17 cellular contexts compared by ENCODE assay signal in genomic region chr10:91653214-91653875, GRCh38. TPM values are rescaled to one million over a fixed set of nuclear protein-coding genes. Genes with fewer than 3 reads are reported as not detected.
DNase-seq lines count a peak whose midpoint lies in the region; ATAC-seq and TF ChIP-seq lines count a peak whose summit lies in the region.
"Had no signal": no experiment of that assay in that cellular context is flagged by ENCODE, and none has a peak within 500 bp of the region (broad histone marks: within the 10 kb centered on the region; RNA-seq: fewer than 3 reads in every experiment).

No MANE protein-coding gene starts in this region.

- H3K27ac ChIP-seq in RWPE1 (peak overlapping the region; percentile 85), epithelial cell of prostate (peak overlapping the region; percentile 98)
- H3K27ac ChIP-seq: BLaER1 treated with 17β-estradiol and CSF1 and Interleukin-3, amounts not matched to agents 10 nM and 100 nM; lower lobe of right lung; ovary; PC-9 had no signal

- no peak for ATAC-seq in stimulated activated effector memory CD8-positive, alpha-beta T cell treated with anti-CD3 and anti-CD28 coated beads, Interleukin-12 subunit alpha, Interleukin-12 subunit beta, amount 100 ng/mL, for 72 hours
- no peak for ATAC-seq in left ventricle myocardium superior
- ATAC-seq: activated CD8-positive, alpha-beta memory T cell treated with anti-CD3 and anti-CD28 coated beads, Interleukin-2, amount 10 ng/mL, durations not matched to agents 7 days and 5 days had no signal

- no peak for TF ChIP-seq CTCF in RWPE1 (conservative IDR thresholded peaks at IDR 0.05; ENCODE audit: low read depth)

- no peaks in the 10 kb centered on the region for H3K9me3 Mint-ChIP-seq in stimulated activated effector memory CD8-positive, alpha-beta T cell treated with anti-CD3 and anti-CD28 coated beads, Interleukin-12 subunit alpha, Interleukin-12 subunit beta, amount 100 ng/mL, for 72 hours

- CTCF ChIA-PET in RWPE1 (lab: Yijun Ruan, JAX): interaction anchor here (1.0 to 1.7 kb wide), 2 partner anchors 18 to 20 kb away, joined by 3 to 4 read pairs; partner anchors contain the start of gene PPP1R3C

- intact Hi-C loops in left ventricle myocardium superior (cut with micrococcal nuclease): no loop called here

- POLR2A ChIA-PET in RWPE1 (lab: Yijun Ruan, JAX; ENCODE audit: low non-redundant PET): no interaction called here

- no peak overlapping the region for H3K4me3 Mint-ChIP-seq in stimulated activated effector memory CD8-positive, alpha-beta T cell treated with anti-CD3 and anti-CD28 coated beads, Interleukin-12 subunit alpha, Interleukin-12 subunit beta, amount 100 ng/mL, for 72 hours
- H3K4me3 Mint-ChIP-seq: activated CD8-positive, alpha-beta memory T cell treated with anti-CD3 and anti-CD28 coated beads, Interleukin-2, amount 10 ng/mL, durations not matched to agents 7 days and 5 days; activated naive CD4-positive, alpha-beta T cell treated with anti-CD3 and anti-CD28 coated beads, Interleukin-2, amount 50 U/mL, for 24 hours had no signal

- no peaks in the 10 kb centered on the region for H3K4me1 Mint-ChIP-seq in stimulated activated effector memory CD8-positive, alpha-beta T cell treated with anti-CD3 and anti-CD28 coated beads, Interleukin-12 subunit alpha, Interleukin-12 subunit beta, amount 100 ng/mL, for 72 hours
- H3K4me1 Mint-ChIP-seq: activated CD8-positive, alpha-beta memory T cell treated with anti-CD3 and anti-CD28 coated beads, Interleukin-2, amount 10 ng/mL, durations not matched to agents 7 days and 5 days; activated naive CD4-positive, alpha-beta T cell treated with anti-CD3 and anti-CD28 coated beads, Interleukin-2, amount 50 U/mL, for 24 hours had no signal

- H3K36me3 Mint-ChIP-seq in stimulated activated effector memory CD8-positive, alpha-beta T cell treated with anti-CD3 and anti-CD28 coated beads, Interleukin-12 subunit alpha, Interleukin-12 subunit beta, amount 100 ng/mL, for 72 hours: no peaks in the 10 kb centered on the region
- H3K36me3 Mint-ChIP-seq: activated CD8-positive, alpha-beta memory T cell treated with anti-CD3 and anti-CD28 coated beads, Interleukin-2, amount 10 ng/mL, durations not matched to agents 7 days and 5 days; activated naive CD4-positive, alpha-beta T cell treated with anti-CD3 and anti-CD28 coated beads, Interleukin-2, amount 50 U/mL, for 24 hours had no signal

- DNase-seq in ELR (ENCODE audit: low read depth) (peak; percentile 86), RWPE1 (ENCODE audit: low spot score) (peak; percentile 90), epithelial cell of prostate (ENCODE audit: low read depth, low spot score) (peak; percentile 81), non-pigmented ciliary epithelial cell (ENCODE audit: low read depth) (peak; percentile 48), mesenteric fat pad (ENCODE audit: low spot score) (no peak), amniotic stem cell (lab: John Stamatoyannopoulos, UW) (no peak), left ventricle myocardium superior (no peak)
- no peak for DNase-seq in stimulated activated effector memory CD8-positive, alpha-beta T cell treated with anti-CD3 and anti-CD28 coated beads, Interleukin-12 subunit alpha, Interleukin-12 subunit beta, amount 100 ng/mL, for 72 hours (ENCODE audit: low spot score in 2 of 2)
- DNase-seq: activated CD8-positive, alpha-beta memory T cell treated with anti-CD3 and anti-CD28 coated beads, Interleukin-2, amount 10 ng/mL, durations not matched to agents 7 days and 5 days; cortex of kidney; GF-D8; lower lobe of right lung; NCI-H2171 treated with DMSO at 0.1 percent for 48 hours; ovary had no signal

- H3K27ac Mint-ChIP-seq in stimulated activated effector memory CD8-positive, alpha-beta T cell treated with anti-CD3 and anti-CD28 coated beads, Interleukin-12 subunit alpha, Interleukin-12 subunit beta, amount 100 ng/mL, for 72 hours: no peak overlapping the region
- H3K27ac Mint-ChIP-seq: activated CD8-positive, alpha-beta memory T cell treated with anti-CD3 and anti-CD28 coated beads, Interleukin-2, amount 10 ng/mL, durations not matched to agents 7 days and 5 days; activated naive CD4-positive, alpha-beta T cell treated with anti-CD3 and anti-CD28 coated beads, Interleukin-2, amount 50 U/mL, for 24 hours had no signal

RNA-seq across cellular contexts. Expression of gene PPP1R3C, which starts 20.5 kb away (rescaled TPM):
- total RNA-seq in mesenteric fat pad: 3.0 TPM
- total RNA-seq in left ventricle myocardium superior: 180 TPM
- total RNA-seq: activated CD8-positive, alpha-beta memory T cell treated with anti-CD3 and anti-CD28 coated beads, Interleukin-2, amount 10 ng/mL, durations not matched to agents 7 days and 5 days had no signal

Comparison
In these comparisons a context has a peak if more than half of its experiments do, and no peak if none do; other contexts are left out.
1. DNase-seq: peak in ELR (single experiment), RWPE1 (single experiment), epithelial cell of prostate (single experiment) and non-pigmented ciliary epithelial cell (single experiment); none in stimulated activated effector memory CD8-positive, alpha-beta T cell treated with anti-CD3 and anti-CD28 coated beads, Interleukin-12 subunit alpha, Interleukin-12 subunit beta, amount 100 ng/mL, for 72 hours (0 of 2), mesenteric fat pad (single experiment), amniotic stem cell (single experiment) and left ventricle myocardium superior (single experiment).
2. RNA of gene PPP1R3C, which starts 20.5 kb away (total RNA-seq): 180 TPM in left ventricle myocardium superior (single experiment); 3.0 TPM in mesenteric fat pad (single experiment); every median in the first group is over 10 times any median in the second.